10 cellular contexts compared by ENCODE assay signal in the genomic region with DNA sequence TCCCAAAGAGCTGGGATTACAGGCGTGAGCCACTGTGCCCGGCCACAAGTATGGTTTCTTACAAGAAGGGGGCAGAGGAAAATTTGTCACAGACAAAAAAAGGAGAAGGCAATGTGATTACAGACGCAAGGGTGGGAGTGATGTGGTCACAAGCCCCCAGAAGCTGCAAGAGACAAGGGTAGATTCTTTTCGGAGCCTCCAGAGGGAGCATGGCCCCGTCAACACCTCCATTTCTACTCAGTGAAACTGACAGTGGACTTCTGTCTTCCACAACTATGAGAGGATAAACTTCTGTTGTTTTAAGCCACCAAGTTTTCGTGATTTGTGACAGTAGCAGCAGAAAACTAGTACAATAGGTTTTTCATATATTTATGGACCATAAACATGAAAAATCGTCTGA. TPM values are rescaled to one million over a fixed set of nuclear protein-coding genes. Genes with fewer than 3 reads are reported as not detected.
DNase-seq lines count a peak whose midpoint lies in the region; ATAC-seq and TF ChIP-seq lines count a peak whose summit lies in the region.
"Had no signal": no experiment of that assay in that cellular context is flagged by ENCODE, and none has a peak within 500 bp of the region (broad histone marks: within the 10 kb centered on the region; RNA-seq: fewer than 3 reads in every experiment).

No MANE protein-coding gene starts in this region.

- peaks cover 0 to 26% (median 0%) of the 10 kb centered on the region in 9 donors for H3K27me3 ChIP-seq in heart left ventricle

- peaks cover 4% of the 10 kb centered on the region for H3K27me3 Mint-ChIP-seq in type B pancreatic cell

- peaks cover 9% of the 10 kb centered on the region for H3K4me1 Mint-ChIP-seq in type B pancreatic cell (ENCODE audit: unreplicated experiment)

- H3K9me3 ChIP-seq in heart left ventricle, result no peaks in the 10 kb centered on the region

- WGBS in heart left ventricle, 4 donors, result 44 to 47% (median 45%) methylated on average over 7 of the region's 7 CpGs

- DNase-seq in heart left ventricle, result peak in 1 of 5 donors; percentile 29
- no peak for DNase-seq in left cardiac atrium
- DNase-seq in RPMI8226, result peak; percentile 18
- peak in 1 of 2 donors; percentile 28 for DNase-seq in foreskin fibroblast
- DNase-seq in type B pancreatic cell (ENCODE audit: extremely low spot score, unreplicated experiment), result no peak
- no peak for DNase-seq in HCEC 1CT
- DNase-seq: Calu3, naive B cell had no signal

- ATAC-seq in heart left ventricle (no peak), left cardiac atrium (no peak), HG03457 (IDR thresholded peaks at IDR 0.05; ENCODE audit: unreplicated experiment) (no peak), GM21390 (IDR thresholded peaks at IDR 0.05; ENCODE audit: unreplicated experiment) (no peak)

- no peaks in the 10 kb centered on the region for H3K9me3 Mint-ChIP-seq in type B pancreatic cell
- H3K9me3 Mint-ChIP-seq: naive B cell had no signal

- H3K4me3 ChIP-seq in heart left ventricle (no peak overlapping the region), foreskin fibroblast (ENCODE audit: low read depth in 1 of 2, low read length in 2 of 2) (no peak overlapping the region)

- peak; percentile 36 to 65 (median 56) for TF ChIP-seq CTCF in heart left ventricle (IDR thresholded peaks at IDR 0.05)
- peak; percentile 48 for TF ChIP-seq CTCF in foreskin fibroblast (IDR thresholded peaks at IDR 0.05; ENCODE audit: low read depth, low read length)
- TF ChIP-seq CTCF in type B pancreatic cell (conservative IDR thresholded peaks at IDR 0.05), result peak; percentile 73

- H3K27ac Mint-ChIP-seq in type B pancreatic cell, result no peak overlapping the region
- H3K27ac Mint-ChIP-seq: naive B cell had no signal

- intact Hi-C loops in heart left ventricle (cut with DNase I) (loop anchor here in 7 of 10 donors (1.0 to 10.0 kb wide), 6 partner anchors 64 to 169 kb away; no protein-coding TSS in a partner anchor), left cardiac atrium (cut with DNase I) (loop anchor here in 1 of 2 donors (1.0 kb wide), 1 partner anchor 154 kb away; no protein-coding TSS in a partner anchor)

- no peaks in the 10 kb centered on the region for H3K36me3 ChIP-seq in heart left ventricle

- no peak overlapping the region for H3K27ac ChIP-seq in heart left ventricle

- no peaks in the 10 kb centered on the region for H3K36me3 Mint-ChIP-seq in type B pancreatic cell
- H3K36me3 Mint-ChIP-seq: naive B cell had no signal

- H3K4me3 Mint-ChIP-seq in type B pancreatic cell, result peak overlapping the region; percentile 43

- H3K4me1 ChIP-seq in heart left ventricle, result peaks cover 4 to 32% (median 15%) of the 10 kb centered on the region in 12 donors

- no peak for TF ChIP-seq POLR2A in heart left ventricle (IDR thresholded peaks at IDR 0.05)

RNA-seq across cellular contexts. Expression of gene TCF7L1, which starts 2.1 kb away (rescaled TPM):
- total RNA-seq in heart left ventricle (1 to 10 TPM; 1.9 to 9.8 (median 6.4) TPM), left cardiac atrium (10 to 100 TPM; 17.1 to 17.3 TPM), type B pancreatic cell (ENCODE audit: low replicate concordance) (27.4 and 32.4 TPM in 2 replicates)
- polyA plus RNA-seq in heart left ventricle, result 1 to 10 TPM; 3.9 to 6.1 TPM
